Comparison of ENCODE assay signal across 9 cellular contexts in the genomic region with DNA sequence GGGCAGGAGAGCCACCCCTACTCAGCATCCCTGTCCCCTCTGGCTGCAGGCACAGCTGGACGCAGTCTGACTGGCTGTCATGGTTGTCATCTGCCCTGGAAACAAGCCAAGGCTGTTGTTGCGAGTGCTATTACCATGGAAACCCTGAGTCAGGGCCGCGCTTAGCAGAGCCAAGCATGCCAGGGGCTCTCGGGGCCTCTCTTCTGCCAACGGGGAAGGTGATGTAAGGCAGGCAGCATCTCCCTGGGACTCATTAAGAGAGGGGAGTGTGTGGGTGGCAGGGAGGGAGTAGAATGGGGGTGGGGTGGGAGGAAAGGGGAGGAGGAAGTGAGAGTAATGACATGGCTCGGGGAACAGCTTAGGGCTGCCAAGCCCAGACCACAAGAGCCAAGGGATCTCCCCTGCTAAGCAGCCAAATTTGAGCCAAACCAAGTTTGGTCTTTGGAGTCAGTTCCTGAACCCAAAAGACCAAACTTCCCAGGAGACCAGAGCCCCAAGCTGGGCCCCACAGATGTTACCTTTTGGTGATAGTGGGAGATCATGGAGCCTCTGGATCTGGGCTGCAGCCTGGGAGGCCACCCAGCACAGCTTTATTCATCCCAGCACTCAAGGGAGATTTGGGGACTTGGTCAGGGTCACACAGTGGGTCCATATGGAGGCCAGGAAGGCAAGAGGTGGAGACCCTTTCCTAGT.
DNase-seq lines count a peak whose midpoint lies in the region; ATAC-seq, FAIRE-seq and TF ChIP-seq lines count a peak whose summit lies in the region.
"Had no signal": no experiment of that assay in that cellular context is flagged by ENCODE, and none has a peak within 500 bp of the region (broad histone marks: within the 10 kb centered on the region; RNA-seq: fewer than 3 reads in every experiment).

No MANE protein-coding gene starts in this region.

- WGBS in sigmoid colon, 2 donors, result 6 to 24% methylated on average over 7 of the region's 7 CpGs

- H3K79me2 ChIP-seq in neural cell (replicated peaks; ENCODE audit: insufficient read depth, low read length), result no peaks in the 10 kb centered on the region

- no peaks in the 10 kb centered on the region for H3K36me3 ChIP-seq in neural cell (ENCODE audit: insufficient read depth, low read length)
- no peaks in the 10 kb centered on the region for H3K36me3 ChIP-seq in sigmoid colon

- peak overlapping the region; percentile 80 for H3K27ac ChIP-seq in neural cell (ENCODE audit: low read length)
- H3K27ac ChIP-seq in sigmoid colon, result no peak overlapping the region

- H4K20me1 ChIP-seq in neural cell (ENCODE audit: insufficient read depth), result no peaks in the 10 kb centered on the region

- H3K9me2 ChIP-seq in neural cell (ENCODE audit: insufficient read depth, low read length), result no peaks in the 10 kb centered on the region

- DNase-seq in GM12892 (ENCODE audit: insufficient read length) (peak; percentile 71), NCI-H69 (lab: John Stamatoyannopoulos, UW) (peak; percentile 95), cardiac fibroblast (ENCODE audit: low read depth in 2 of 2) (peak; percentile 70 to 90), sigmoid colon (no peak)
- no peak for DNase-seq in effector CD4-positive, alpha-beta T cell

- H3K4me2 ChIP-seq in neural cell (ENCODE audit: low read length), result no peak overlapping the region

- intact Hi-C loops in sigmoid colon (cut with DNase I), result no loop called here

- no peaks in the 10 kb centered on the region for H3K4me1 ChIP-seq in sigmoid colon

- H2AFZ ChIP-seq in neural cell (ENCODE audit: low read depth, low read length), result no peak overlapping the region

- ATAC-seq in GM21367 (IDR thresholded peaks at IDR 0.05; ENCODE audit: unreplicated experiment) (peak; percentile 82), HG03432 (IDR thresholded peaks at IDR 0.05; ENCODE audit: unreplicated experiment) (peak; percentile 92)

- FAIRE-seq in GM12892 (lab: Jason Lieb, UNC), result peak; percentile 93
- FAIRE-seq: islet of Langerhans had no signal

- TF ChIP-seq POLR2A in GM12892 (IDR thresholded peaks at IDR 0.05; ENCODE audit: low read depth, low read length), result no peak
- no peak for TF ChIP-seq POLR2A in sigmoid colon (IDR thresholded peaks at IDR 0.05)

- no peak for TF ChIP-seq CTCF in cardiac fibroblast (IDR thresholded peaks at IDR 0.05; ENCODE audit: low read depth, low read length)
- TF ChIP-seq CTCF in neural cell (IDR thresholded peaks at IDR 0.05; ENCODE audit: poor library complexity, severe bottlenecking), result no peak
- TF ChIP-seq CTCF in sigmoid colon (IDR thresholded peaks at IDR 0.05), result no peak

- H3K9ac ChIP-seq in neural cell (ENCODE audit: low read length), result peak overlapping the region; percentile 57

- peak; percentile 83 for TF ChIP-seq EP300 in neural cell (conservative IDR thresholded peaks at IDR 0.05; ENCODE audit: poor library complexity, severe bottlenecking)
- no peak for TF ChIP-seq EP300 in sigmoid colon (IDR thresholded peaks at IDR 0.05)

- H3K4me3 ChIP-seq in cardiac fibroblast (replicated peaks in 1 of 2; ENCODE audit: low read depth in 2 of 2, low read length in 2 of 2) (no peak overlapping the region), neural cell (ENCODE audit: low read length) (peak overlapping the region; percentile 42), sigmoid colon (no peak overlapping the region)

- no peaks in the 10 kb centered on the region for H3F3A ChIP-seq in neural cell (ENCODE audit: insufficient read depth, low read length, poor library complexity, severe bottlenecking)

- H3K27me3 ChIP-seq in neural cell (ENCODE audit: insufficient read depth, low read depth, low read length) (no peaks in the 10 kb centered on the region), sigmoid colon (peaks cover 0 to 5% (median 0%) of the 10 kb centered on the region in 3 donors)

- peak; percentile 26 for TF ChIP-seq RAD21 in neural cell (conservative IDR thresholded peaks at IDR 0.05)

- H3K9me3 ChIP-seq in neural cell (ENCODE audit: low read length), result no peaks in the 10 kb centered on the region
- peaks cover 0 to 9% (median 4%) of the 10 kb centered on the region in 4 donors for H3K9me3 ChIP-seq in sigmoid colon

TF ChIP-seq in neural cell, 6 proteins besides CTCF, POLR2A, EP300 and RAD21:
- no peak for TF ChIP-seq EZH2 (IDR thresholded peaks at IDR 0.05; ENCODE audit: borderline replicate concordance, insufficient read depth, low read length, poor library complexity, severe bottlenecking)
- TF ChIP-seq TAF1 (IDR thresholded peaks at IDR 0.05; ENCODE audit: low read depth), result no peak
- TF ChIP-seq MXI1 (conservative IDR thresholded peaks at IDR 0.05; ENCODE audit: poor library complexity, severe bottlenecking), result peak; percentile 34
- TF ChIP-seq SMC3 (conservative IDR thresholded peaks at IDR 0.05; ENCODE audit: poor library complexity), result peak; percentile 28
- TF ChIP-seq, protein P1, sequence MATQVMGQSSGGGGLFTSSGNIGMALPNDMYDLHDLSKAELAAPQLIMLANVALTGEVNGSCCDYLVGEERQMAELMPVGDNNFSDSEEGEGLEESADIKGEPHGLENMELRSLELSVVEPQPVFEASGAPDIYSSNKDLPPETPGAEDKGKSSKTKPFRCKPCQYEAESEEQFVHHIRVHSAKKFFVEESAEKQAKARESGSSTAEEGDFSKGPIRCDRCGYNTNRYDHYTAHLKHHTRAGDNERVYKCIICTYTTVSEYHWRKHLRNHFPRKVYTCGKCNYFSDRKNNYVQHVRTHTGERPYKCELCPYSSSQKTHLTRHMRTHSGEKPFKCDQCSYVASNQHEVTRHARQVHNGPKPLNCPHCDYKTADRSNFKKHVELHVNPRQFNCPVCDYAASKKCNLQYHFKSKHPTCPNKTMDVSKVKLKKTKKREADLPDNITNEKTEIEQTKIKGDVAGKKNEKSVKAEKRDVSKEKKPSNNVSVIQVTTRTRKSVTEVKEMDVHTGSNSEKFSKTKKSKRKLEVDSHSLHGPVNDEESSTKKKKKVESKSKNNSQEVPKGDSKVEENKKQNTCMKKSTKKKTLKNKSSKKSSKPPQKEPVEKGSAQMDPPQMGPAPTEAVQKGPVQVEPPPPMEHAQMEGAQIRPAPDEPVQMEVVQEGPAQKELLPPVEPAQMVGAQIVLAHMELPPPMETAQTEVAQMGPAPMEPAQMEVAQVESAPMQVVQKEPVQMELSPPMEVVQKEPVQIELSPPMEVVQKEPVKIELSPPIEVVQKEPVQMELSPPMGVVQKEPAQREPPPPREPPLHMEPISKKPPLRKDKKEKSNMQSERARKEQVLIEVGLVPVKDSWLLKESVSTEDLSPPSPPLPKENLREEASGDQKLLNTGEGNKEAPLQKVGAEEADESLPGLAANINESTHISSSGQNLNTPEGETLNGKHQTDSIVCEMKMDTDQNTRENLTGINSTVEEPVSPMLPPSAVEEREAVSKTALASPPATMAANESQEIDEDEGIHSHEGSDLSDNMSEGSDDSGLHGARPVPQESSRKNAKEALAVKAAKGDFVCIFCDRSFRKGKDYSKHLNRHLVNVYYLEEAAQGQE (IDR thresholded peaks at IDR 0.05; ENCODE audit: borderline replicate concordance), result no peak
- TF ChIP-seq POLR2AphosphoS5 (IDR thresholded peaks at IDR 0.05), result peak; percentile 57

Comparison
In these comparisons a context has a peak if more than half of its experiments do, and no peak if none do; other contexts are left out.
1. DNase-seq: peak in GM12892 (single experiment), NCI-H69 (single experiment) and cardiac fibroblast (2 of 2); none in sigmoid colon (single experiment) and effector CD4-positive, alpha-beta T cell (single experiment).